Comparison of ENCODE assay signal across 28 cellular contexts in the genomic region with DNA sequence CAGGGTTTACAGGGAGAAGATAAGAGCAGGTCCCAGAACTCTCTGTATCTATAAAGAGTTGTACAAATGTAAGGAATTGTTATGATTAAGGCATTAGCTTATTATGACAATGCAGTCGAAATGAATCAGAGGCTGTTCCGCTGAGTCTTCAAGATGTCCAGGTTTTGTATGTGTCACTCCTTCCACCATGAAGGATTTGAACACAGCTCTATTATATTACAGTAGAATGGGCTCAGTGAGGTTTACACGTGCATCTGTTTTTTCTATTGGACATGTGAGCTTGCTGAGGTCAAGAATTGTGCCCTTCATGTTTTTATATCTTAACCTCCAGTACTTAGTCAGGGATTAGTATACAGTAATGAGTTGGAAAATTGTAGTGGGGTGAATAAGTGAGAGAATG.
DNase-seq lines count a peak whose midpoint lies in the region; ATAC-seq, FAIRE-seq and TF ChIP-seq lines count a peak whose summit lies in the region.
"Had no signal": no experiment of that assay in that cellular context is flagged by ENCODE, and none has a peak within 500 bp of the region (broad histone marks: within the 10 kb centered on the region; RNA-seq: fewer than 3 reads in every experiment).

No MANE protein-coding gene starts in this region.

- ATAC-seq in K562 (no peak), GM21825 (IDR thresholded peaks at IDR 0.05; ENCODE audit: unreplicated experiment) (no peak)
- ATAC-seq: activated naive CD8-positive, alpha-beta T cell treated with anti-CD3 and anti-CD28 coated beads, Interleukin-2, amount 50 U/mL, for 24 hours; body of pancreas; gastrocnemius medialis; right lobe of liver; SK-N-SH treated with all-trans-retinoic acid at 6 μM for 48 hours; T-helper 17 cell had no signal

- 58% methylated on average over 3 of the region's 3 CpGs for WGBS in K562 (ENCODE audit: insufficient coverage, low coverage, missing lambda C conversion rate)

- intact Hi-C loops in K562 (cut with micrococcal nuclease): no loop called here

- H2AFZ ChIP-seq in K562 (ENCODE audit: low read depth, low read length): peak overlapping the region; percentile 6
- H2AFZ ChIP-seq: hepatocyte, neural progenitor cell had no signal

- TF ChIP-seq CTCF in K562 (IDR thresholded peaks at IDR 0.05 in 2 of 3, conservative IDR thresholded peaks at IDR 0.05 in 1 of 3; ENCODE audit: insufficient read depth in 2 of 3, low read depth in 1 of 3, low read length in 3 of 3) (no peak), foreskin fibroblast (IDR thresholded peaks at IDR 0.05; ENCODE audit: low read depth, low read length) (no peak), GM20000 (IDR thresholded peaks at IDR 0.05; ENCODE audit: extremely low read depth, missing control alignments) (no peak)

- POLR2A ChIA-PET in K562 (lab: Yijun Ruan, JAX): interaction anchor here (1.1 to 1.5 kb wide), 4 partner anchors 9 to 128 kb away, joined by 3 to 4 read pairs (median 4); partner anchors contain the start of gene DCAF6

- H3K27me3 ChIP-seq in K562 (ENCODE audit: control insufficient read depth in 2 of 2, insufficient read depth in 2 of 2, low read length in 2 of 2): no peaks in the 10 kb centered on the region
- H3K27me3 ChIP-seq: body of pancreas, gastrocnemius medialis, hepatocyte, neural progenitor cell, right lobe of liver, testis, uterus had no signal

- in situ Hi-C loops in K562 (cut with MboI): no loop called here
- in situ Hi-C loops in KBM-7 (cut with MboI; ENCODE audit: low pct_unique_long_range_greater_than_20kb, low sequenced_read_pairs): no loop called here

- DNase-seq in AG08396 (ENCODE audit: low spot score) (peak; percentile 42), LHCN-M2 (ENCODE audit: low read depth) (peak; percentile 75), K562 (ENCODE audit: extremely low read depth in 1 of 4, low spot score in 3 of 4) (no peak), foreskin fibroblast (peak; percentile 62 to 72), KBM-7 (no peak), AG20443 (ENCODE audit: low spot score) (no peak), GM20000 (ENCODE audit: low spot score) (no peak)
- DNase-seq: activated CD4-positive, alpha-beta T cell treated with anti-CD3 and anti-CD28 coated beads for 48 hours; activated naive CD8-positive, alpha-beta T cell treated with anti-CD3 and anti-CD28 coated beads, Interleukin-2, amount 50 U/mL, for 24 hours; activated T-cell treated with anti-CD3 and anti-CD28 coated beads, Interleukin-2, amount 50 U/mL, for 24 hours; body of pancreas; gastrocnemius medialis; Kasumi-1; mesenchymal stem cell; NCI-H510A; right lobe of liver; stimulated activated CD4-positive, alpha-beta T cell treated with anti-CD3 and anti-CD28 coated beads, Interleukin-4, amount 100 ng/mL, for 4 hours; stimulated activated naive CD4-positive, alpha-beta T cell; T-helper 17 cell; testis; uterus had no signal

- TF ChIP-seq POLR2A in K562 (conservative IDR thresholded peaks at IDR 0.05): no peak

- no peak overlapping the region for H3K4me2 ChIP-seq in K562 (ENCODE audit: insufficient read depth, low read length)
- H3K4me2 ChIP-seq: hepatocyte, neural progenitor cell had no signal

- H3K27ac ChIP-seq in K562 (ENCODE audit: extremely low read depth, low read depth, low read length): no peak overlapping the region
- H3K27ac ChIP-seq: body of pancreas, gastrocnemius medialis, hepatocyte, neural progenitor cell, right lobe of liver, testis, uterus, VCaP had no signal

- H3K36me3 ChIP-seq in K562 (ENCODE audit: control insufficient read depth, insufficient read depth, low read length): no peaks in the 10 kb centered on the region
- H3K36me3 ChIP-seq: gastrocnemius medialis, neural progenitor cell, uterus had no signal

- no peak for FAIRE-seq in K562 (lab: Jason Lieb, UNC)
- FAIRE-seq: A204.1, GM18507 had no signal

- CTCF ChIA-PET in K562 (lab: Yijun Ruan, JAX; ENCODE audit: low intra/inter-chr PET ratio): no interaction called here

- TF ChIP-seq EP300 in K562 (IDR thresholded peaks at IDR 0.05; ENCODE audit: low read length): no peak

- H4K20me1 ChIP-seq in K562 (replicated peaks; ENCODE audit: control insufficient read depth, insufficient read depth, low read length): no peaks in the 10 kb centered on the region

- H3K9me3 ChIP-seq in K562 (replicated peaks; ENCODE audit: control insufficient read depth, insufficient read depth, low read depth, low read length): no peaks in the 10 kb centered on the region
- H3K9me3 ChIP-seq: body of pancreas, gastrocnemius medialis, right lobe of liver, testis, uterus had no signal

- TF ChIP-seq RAD21 in K562 (CRISPR knock-in tag; conservative IDR thresholded peaks at IDR 0.05 in 1 of 2, IDR thresholded peaks at IDR 0.05 in 1 of 2): no peak

- BruUV-seq in K562 (replicated peaks; lab: Mats Ljungman, UMichigan): no TSS peak

- no peak overlapping the region for H3K9ac ChIP-seq in K562 (ENCODE audit: insufficient read depth in 1 of 2, low read depth in 2 of 2, low read length in 2 of 2)
- H3K9ac ChIP-seq: neural progenitor cell had no signal

- H3K4me3 ChIP-seq in K562: no peak overlapping the region
- no peak overlapping the region for H3K4me3 ChIP-seq in foreskin fibroblast (ENCODE audit: low read depth in 1 of 2, low read length in 2 of 2)
- H3K4me3 ChIP-seq: body of pancreas, gastrocnemius medialis, hepatocyte, neural progenitor cell, right lobe of liver, testis, uterus had no signal

- H3K4me1 ChIP-seq in K562 (replicated peaks in 1 of 2; ENCODE audit: control insufficient read depth in 2 of 2, insufficient read depth in 2 of 2, low read length in 2 of 2): peaks cover 0 to 7% of the 10 kb centered on the region in 2 experiments; a peak in 4 of 5 replicates
- H3K4me1 ChIP-seq: body of pancreas, gastrocnemius medialis, neural progenitor cell, testis, uterus had no signal

- no peaks in the 10 kb centered on the region for H3K79me2 ChIP-seq in K562 (ENCODE audit: control insufficient read depth, insufficient read depth, low read length)
- H3K79me2 ChIP-seq: hepatocyte had no signal

- H3K9me1 ChIP-seq in K562 (ENCODE audit: control insufficient read depth, insufficient read depth, low read length): no peaks in the 10 kb centered on the region

TF ChIP-seq in K562, 482 proteins besides CTCF, POLR2A, EP300 and RAD21:
- TF ChIP-seq STAT5A (IDR thresholded peaks at IDR 0.05; ENCODE audit: borderline replicate concordance, low read length) (no peak), RBM25 (IDR thresholded peaks at IDR 0.05; ENCODE audit: low read depth, low read length, severe bottlenecking) (peak; percentile 9), KDM1A (IDR thresholded peaks at IDR 0.05) (0 out of 4 replicates have a peak, but pooled peaks of 1 of the 2 experiments have one; percentile 8)

Comparison
In these comparisons a context has a peak if more than half of its experiments do, and no peak if none do; other contexts are left out.
1. DNase-seq: peak in AG08396 (single experiment), LHCN-M2 (single experiment) and foreskin fibroblast (2 of 2); none in K562 (0 of 4), KBM-7 (single experiment), AG20443 (single experiment) and GM20000 (single experiment).